9 cellular contexts compared by ENCODE assay signal in the genomic region with DNA sequence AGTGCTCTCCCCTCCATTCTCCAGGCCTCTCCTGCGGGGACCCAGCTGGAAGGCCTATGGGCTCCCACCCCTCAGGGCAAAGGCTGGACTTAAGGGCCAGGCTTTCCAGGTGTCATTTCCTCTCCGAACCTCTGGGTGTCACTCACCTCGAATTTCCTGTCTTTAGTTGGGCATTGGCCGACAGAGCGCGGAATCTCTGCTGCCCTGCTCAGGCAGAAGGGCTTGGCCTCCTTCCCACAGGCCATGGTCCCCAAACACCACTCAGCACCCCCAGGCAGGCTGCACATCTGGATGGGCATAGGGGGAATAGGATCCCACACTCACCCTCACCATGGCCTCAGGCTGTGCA.
DNase-seq lines count a peak whose midpoint lies in the region; ATAC-seq and TF ChIP-seq lines count a peak whose summit lies in the region.
"Had no signal": no experiment of that assay in that cellular context is flagged by ENCODE, and none has a peak within 500 bp of the region (broad histone marks: within the 10 kb centered on the region; RNA-seq: fewer than 3 reads in every experiment).

No MANE protein-coding gene starts in this region.

- peak overlapping the region; percentile 68 for H3K4me3 Mint-ChIP-seq in CD4-positive, alpha-beta T cell
- H3K4me3 Mint-ChIP-seq in chondrocyte (ENCODE audit: unreplicated experiment) (peak overlapping the region; percentile 65), mesothelial cell of epicardium (peak overlapping the region; percentile 61)

- H3K27ac ChIP-seq in CD4-positive, alpha-beta T cell (ENCODE audit: low read depth, low read length) = no peak overlapping the region
- no peak overlapping the region for H3K27ac ChIP-seq in HUES48 (ENCODE audit: low read depth, low read length)
- H3K27ac ChIP-seq: cardiac muscle cell had no signal

- intact Hi-C loops in CD4-positive, alpha-beta T cell (cut with DNase I, micrococcal nuclease) = no loop called here

- H3K9me3 ChIP-seq in CD4-positive, alpha-beta T cell (ENCODE audit: control insufficient read depth, low read length) = no peaks in the 10 kb centered on the region
- H3K9me3 ChIP-seq in HUES48 (ENCODE audit: control insufficient read depth, insufficient read depth, low read length) = no peaks in the 10 kb centered on the region

- no peaks in the 10 kb centered on the region for H3K9me3 Mint-ChIP-seq in CD4-positive, alpha-beta T cell
- H3K9me3 Mint-ChIP-seq in chondrocyte (ENCODE audit: low read depth) (no peaks in the 10 kb centered on the region), mesothelial cell of epicardium (no peaks in the 10 kb centered on the region)

- TF ChIP-seq CTCF in CD4-positive, alpha-beta T cell (IDR thresholded peaks at IDR 0.05) = no peak
- TF ChIP-seq CTCF in chondrocyte (IDR thresholded peaks at IDR 0.05) (no peak), mesothelial cell of epicardium (IDR thresholded peaks at IDR 0.05; ENCODE audit: unreplicated experiment) (no peak)

- DNase-seq in CD4-positive, alpha-beta T cell = no peak
- DNase-seq in chondrocyte (ENCODE audit: low spot score) (no peak), mesothelial cell of epicardium (ENCODE audit: low spot score in 2 of 2, unreplicated experiment in 2 of 2) (no peak), HUDEP-2 (lab: John Stamatoyannopoulos, UW; ENCODE audit: unreplicated experiment in 76 of 76) (no peak), midbrain (lab: John Stamatoyannopoulos, UW) (no peak), cerebellar nuclear complex (lab: John Stamatoyannopoulos, UW) (no peak)

- CTCF ChIA-PET in CD4-positive, alpha-beta T cell (lab: Charles Lee) = interaction anchor here (2.9 kb wide), 1 partner anchor 277 kb away, joined by 7 read pairs; no protein-coding TSS in a partner anchor

- peaks cover 11% of the 10 kb centered on the region for H3K27me3 ChIP-seq in CD4-positive, alpha-beta T cell (ENCODE audit: control insufficient read depth, insufficient read depth, low read length)
- H3K27me3 ChIP-seq in HUES48 (ENCODE audit: control insufficient read depth, insufficient read depth, low read length) = no peaks in the 10 kb centered on the region

- H3K4me3 ChIP-seq in HUES48 (ENCODE audit: low read depth, low read length) = peak overlapping the region; percentile 50

- POLR2A ChIA-PET in CD4-positive, alpha-beta T cell (lab: Charles Lee) = no interaction called here

- peaks cover 50% of the 10 kb centered on the region for H3K27me3 Mint-ChIP-seq in CD4-positive, alpha-beta T cell
- H3K27me3 Mint-ChIP-seq in chondrocyte (ENCODE audit: low read depth) (no peaks in the 10 kb centered on the region), mesothelial cell of epicardium (ENCODE audit: low read depth) (peaks cover 64% of the 10 kb centered on the region)

- H3K9ac ChIP-seq in HUES48 (ENCODE audit: low read depth, low read length) = no peak overlapping the region

- no peaks in the 10 kb centered on the region for H3K36me3 ChIP-seq in HUES48 (ENCODE audit: control insufficient read depth, insufficient read depth, low read length)
- H3K36me3 ChIP-seq: cardiac muscle cell had no signal

- no peaks in the 10 kb centered on the region for H3K36me3 Mint-ChIP-seq in CD4-positive, alpha-beta T cell (ENCODE audit: low read depth)
- H3K36me3 Mint-ChIP-seq in chondrocyte (ENCODE audit: low read depth) (no peaks in the 10 kb centered on the region), mesothelial cell of epicardium (no peaks in the 10 kb centered on the region)

- ATAC-seq in CD4-positive, alpha-beta T cell (ENCODE audit: poor library complexity) = no peak
- no peak for ATAC-seq in GM18511 (IDR thresholded peaks at IDR 0.05; ENCODE audit: unreplicated experiment)

- no peak overlapping the region for H3K27ac Mint-ChIP-seq in CD4-positive, alpha-beta T cell
- H3K27ac Mint-ChIP-seq in chondrocyte (ENCODE audit: unreplicated experiment) = no peak overlapping the region
- H3K27ac Mint-ChIP-seq in mesothelial cell of epicardium = no peak overlapping the region

- peaks cover 11% of the 10 kb centered on the region for H3K4me1 Mint-ChIP-seq in CD4-positive, alpha-beta T cell (ENCODE audit: low read depth)
- H3K4me1 Mint-ChIP-seq in chondrocyte (ENCODE audit: low read depth) (peaks cover 26% of the 10 kb centered on the region), mesothelial cell of epicardium (peaks cover 16% of the 10 kb centered on the region)

- peaks cover 16% of the 10 kb centered on the region for H3K4me1 ChIP-seq in HUES48 (ENCODE audit: control insufficient read depth, insufficient read depth, low read length)
